8 cellular contexts compared by ENCODE assay signal in genomic region chr10:63115732-63116383, GRCh38. TPM values are rescaled to one million over a fixed set of nuclear protein-coding genes. Genes with fewer than 3 reads are reported as not detected.
DNase-seq lines count a peak whose midpoint lies in the region; ATAC-seq and TF ChIP-seq lines count a peak whose summit lies in the region.

No MANE protein-coding gene starts in this region.

- DNase-seq in PC-9 = peak in 1 of 2 experiments; percentile 19
- DNase-seq in fibroblast of gingiva (ENCODE audit: low read depth) = peak; percentile 96
- DNase-seq in midbrain (lab: John Stamatoyannopoulos, UW) = peak; percentile 83
- DNase-seq in tibial artery = peak; percentile 91 to 96
- no peak for DNase-seq in BE2C
- no peak for DNase-seq in stimulated activated CD4-positive, alpha-beta T cell treated with anti-CD3 and anti-CD28 coated beads, Interleukin-4, amount 100 ng/mL, for 1 hour

- H3F3A ChIP-seq in PC-9 (ENCODE audit: insufficient read depth, low read depth) = no peaks in the 10 kb centered on the region

- no peaks in the 10 kb centered on the region for H3K79me2 ChIP-seq in PC-9 (ENCODE audit: low read depth)

- BruUV-seq in PC-9 (replicated peaks; lab: Mats Ljungman, UMichigan) = no TSS peak

- POLR2A ChIA-PET in PC-9 (lab: Charles Lee; ENCODE audit: unreplicated experiment) = no interaction called here

- peak overlapping the region; percentile 35 for H2AFZ ChIP-seq in PC-9

- no peaks in the 10 kb centered on the region for H3K9me3 ChIP-seq in PC-9 (ENCODE audit: insufficient read depth, low read depth)
- H3K9me3 ChIP-seq in tibial artery = no peaks in the 10 kb centered on the region
- no peaks in the 10 kb centered on the region for H3K9me3 ChIP-seq in BE2C

- TF ChIP-seq CTCF in PC-9 (conservative IDR thresholded peaks at IDR 0.05) = no peak
- TF ChIP-seq CTCF in tibial artery (IDR thresholded peaks at IDR 0.05) = peak; percentile 10 to 27
- TF ChIP-seq CTCF in BE2C (IDR thresholded peaks at IDR 0.05; ENCODE audit: low read depth, low read length) = no peak

- H4K20me1 ChIP-seq in PC-9 (ENCODE audit: insufficient read depth) = no peaks in the 10 kb centered on the region

- no peak overlapping the region for H3K4me3 ChIP-seq in PC-9
- no peak overlapping the region for H3K4me3 ChIP-seq in tibial artery
- H3K4me3 ChIP-seq in BE2C (ENCODE audit: low read depth, low read length) = no peak overlapping the region

- no peaks in the 10 kb centered on the region for H3K27me3 ChIP-seq in PC-9 (ENCODE audit: insufficient read depth, low read depth)
- H3K27me3 ChIP-seq in tibial artery = no peaks in the 10 kb centered on the region
- H3K27me3 ChIP-seq in BE2C = no peaks in the 10 kb centered on the region

- no peak overlapping the region for H3K27ac ChIP-seq in PC-9
- peak overlapping the region; percentile 66 to 74 for H3K27ac ChIP-seq in tibial artery

- ATAC-seq in HG03025 (IDR thresholded peaks at IDR 0.05; ENCODE audit: low FRiP score, unreplicated experiment) (no peak), GM18868 (IDR thresholded peaks at IDR 0.05; ENCODE audit: unreplicated experiment) (no peak)

- no peaks in the 10 kb centered on the region for H3K36me3 ChIP-seq in PC-9 (ENCODE audit: low read depth)
- no peaks in the 10 kb centered on the region for H3K36me3 ChIP-seq in tibial artery
- H3K36me3 ChIP-seq in BE2C = no peaks in the 10 kb centered on the region

- H3K4me2 ChIP-seq in PC-9 = no peak overlapping the region

- CTCF ChIA-PET in PC-9 (lab: Charles Lee) = no interaction called here

- intact Hi-C loops in PC-9 (cut with micrococcal nuclease; ENCODE audit: unreplicated experiment) (no loop called here), tibial artery (cut with DNase I; ENCODE audit: low total_unique reads) (no loop called here)

- H3K4me1 ChIP-seq in PC-9 (replicated peaks; ENCODE audit: insufficient read depth) = 0 out of 2 replicates have a peak, but pooled peaks cover 7% of the 10 kb centered on the region
- peaks cover 9 to 38% (median 29%) of the 10 kb centered on the region in 4 donors for H3K4me1 ChIP-seq in tibial artery
- H3K4me1 ChIP-seq in BE2C = no peaks in the 10 kb centered on the region

- H3K9me2 ChIP-seq in PC-9 (ENCODE audit: insufficient read depth) = no peaks in the 10 kb centered on the region

RNA-seq across cellular contexts. Expression of gene NRBF2, which starts 17.3 kb away (rescaled TPM):
- 14.7 and 22.1 TPM in 2 replicates for total RNA-seq in PC-9 (2021)
- 20.7 TPM for polyA plus RNA-seq in BE2C (2012; ENCODE audit: insufficient read depth, insufficient read length, low read depth)

Comparison
In these comparisons a context has a peak if more than half of its experiments do, and no peak if none do; other contexts are left out.
1. DNase-seq: peak in fibroblast of gingiva (single experiment), midbrain (single experiment) and tibial artery (2 of 2); none in BE2C (single experiment) and stimulated activated CD4-positive, alpha-beta T cell treated with anti-CD3 and anti-CD28 coated beads, Interleukin-4, amount 100 ng/mL, for 1 hour (single experiment).
2. CTCF ChIP-seq: peak in tibial artery (2 of 2); none in PC-9 (single experiment) and BE2C (single experiment).